ENCODE assay signal across 8 cellular contexts in genomic region chr17:81911277-81911961, GRCh38. TPM values are rescaled to one million over a fixed set of nuclear protein-coding genes. Genes with fewer than 3 reads are reported as not detected.
DNase-seq lines count a peak whose midpoint lies in the region; ATAC-seq and TF ChIP-seq lines count a peak whose summit lies in the region.

Gene PCYT2, minus strand, starts transcription at chr17:81911399. Its CDS starts 44 bp downstream, at chr17:81911355.

- H3K27ac ChIP-seq in coronary artery = peak within 1 kb of the TSS; percentile 72 to 87

- peak within 1 kb of the TSS; percentile 81 for H3K27ac Mint-ChIP-seq in activated CD4-positive, alpha-beta T cell treated with anti-CD3 and anti-CD28 coated beads, Interleukin-2, amount 10 ng/mL, durations not matched to agents 7 days and 5 days

- peaks cover 21% of the 10 kb centered on the region for H3K36me3 Mint-ChIP-seq in activated CD4-positive, alpha-beta T cell treated with anti-CD3 and anti-CD28 coated beads, Interleukin-2, amount 10 ng/mL, durations not matched to agents 7 days and 5 days (ENCODE audit: low read depth)

- no peaks in the 10 kb centered on the region for H3K27me3 Mint-ChIP-seq in activated CD4-positive, alpha-beta T cell treated with anti-CD3 and anti-CD28 coated beads, Interleukin-2, amount 10 ng/mL, durations not matched to agents 7 days and 5 days

- no peaks in the 10 kb centered on the region for H3K9me3 Mint-ChIP-seq in activated CD4-positive, alpha-beta T cell treated with anti-CD3 and anti-CD28 coated beads, Interleukin-2, amount 10 ng/mL, durations not matched to agents 7 days and 5 days

- peaks cover 23% of the 10 kb centered on the region for H3K4me1 Mint-ChIP-seq in activated CD4-positive, alpha-beta T cell treated with anti-CD3 and anti-CD28 coated beads, Interleukin-2, amount 10 ng/mL, durations not matched to agents 7 days and 5 days

- TF ChIP-seq CTCF in AG10803 (conservative IDR thresholded peaks at IDR 0.05; ENCODE audit: low read length) (no peak), coronary artery (IDR thresholded peaks at IDR 0.05) (no peak)

- POLR2A ChIA-PET in activated CD4-positive, alpha-beta T cell treated with anti-CD3 and anti-CD28 coated beads, Interleukin-2, amount 10 ng/mL, durations not matched to agents 7 days and 5 days (lab: Charles Lee) = no interaction called here

- CTCF ChIA-PET in activated CD4-positive, alpha-beta T cell treated with anti-CD3 and anti-CD28 coated beads, Interleukin-2, amount 10 ng/mL, durations not matched to agents 7 days and 5 days (lab: Charles Lee) = interaction anchor here (1.3 to 3.7 kb wide), 2 partner anchors 15 to 71 kb away, joined by 5 to 15 read pairs; partner anchors contain the start of gene MAFG

- H3K4me3 Mint-ChIP-seq in activated CD4-positive, alpha-beta T cell treated with anti-CD3 and anti-CD28 coated beads, Interleukin-2, amount 10 ng/mL, durations not matched to agents 7 days and 5 days = peak within 1 kb of the TSS; percentile 88

- H3K4me3 ChIP-seq in AG10803 (ENCODE audit: low read length) (peak within 1 kb of the TSS; percentile 72), coronary artery (peak within 1 kb of the TSS; percentile 86)

- DNase-seq in AG10803 (ENCODE audit: low read depth) = peak; percentile 74
- DNase-seq in GM19238 (ENCODE audit: insufficient read length, low spot score) = peak; percentile 100
- DNase-seq in NCI-H526 (lab: John Stamatoyannopoulos, UW) = peak; percentile 78 to 98
- DNase-seq in activated CD4-positive, alpha-beta T cell treated with anti-CD3 and anti-CD28 coated beads, Interleukin-2, amount 10 ng/mL, durations not matched to agents 7 days and 5 days = peak; percentile 93
- DNase-seq in coronary artery (ENCODE audit: low spot score) = peak; percentile 93
- DNase-seq in left lobe of liver (ENCODE audit: low spot score) = peak; percentile 96
- DNase-seq in stimulated activated CD4-positive, alpha-beta T cell treated with anti-CD3 and anti-CD28 coated beads, Interleukin-2, amount 100 ng/mL, for 4 hours (ENCODE audit: low read depth) = peak; percentile 94

- peak; percentile 69 for ATAC-seq in HG03442 (IDR thresholded peaks at IDR 0.05; ENCODE audit: unreplicated experiment)
- ATAC-seq in left lobe of liver = peak; percentile 87

RNA-seq across cellular contexts. Expression of gene PCYT2, which starts in this region (rescaled TPM):
- total RNA-seq in activated CD4-positive, alpha-beta T cell treated with anti-CD3 and anti-CD28 coated beads, Interleukin-2, amount 10 ng/mL, durations not matched to agents 7 days and 5 days = 10 to 100 TPM; 37.6 to 39.0 TPM
- 113 TPM for total RNA-seq in left lobe of liver

Comparison
In these comparisons a context has a peak if more than half of its experiments do, and no peak if none do; other contexts are left out.
1. Peak in every context shown above with its lines: DNase-seq, ATAC-seq, H3K4me3 ChIP-seq and H3K27ac ChIP-seq.